13 cellular contexts compared by ENCODE assay signal in the genomic region with DNA sequence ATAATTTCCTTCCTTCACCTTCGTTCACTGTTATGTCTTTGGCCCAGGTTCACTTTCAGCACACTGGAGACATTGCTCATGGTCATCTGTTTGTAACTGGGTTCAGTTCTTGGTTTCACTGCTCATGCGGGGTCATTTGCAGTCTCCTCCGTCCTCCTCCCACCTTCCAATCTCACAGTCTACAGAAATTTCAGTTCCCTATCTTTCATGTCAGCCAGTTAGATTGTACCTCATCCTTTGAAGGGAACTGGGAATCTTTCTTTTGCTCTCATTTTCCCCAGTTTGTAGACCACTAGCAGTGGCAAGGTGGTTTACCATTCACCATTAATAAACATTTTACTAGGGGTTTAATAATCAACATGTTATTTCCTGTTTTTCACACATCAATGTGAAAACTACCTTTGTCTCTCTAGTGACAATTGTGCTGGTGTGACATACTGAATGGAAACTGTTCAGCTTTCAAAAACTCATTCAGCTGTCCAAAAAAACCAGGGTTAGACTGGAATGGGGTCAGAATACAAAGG.
DNase-seq lines count a peak whose midpoint lies in the region; ATAC-seq and TF ChIP-seq lines count a peak whose summit lies in the region.
"Had no signal": no experiment of that assay in that cellular context is flagged by ENCODE, and none has a peak within 500 bp of the region (broad histone marks: within the 10 kb centered on the region; RNA-seq: fewer than 3 reads in every experiment).

No MANE protein-coding gene starts in this region.

- intact Hi-C loops in activated CD4-positive, alpha-beta memory T cell treated with anti-CD3 and anti-CD28 coated beads for 36 hours (cut with micrococcal nuclease): loop anchor here (2.0 to 10.0 kb wide), 6 partner anchors 15 to 229 kb away; partner anchors contain the start of gene IL6ST
- intact Hi-C loops in stomach (cut with DNase I; ENCODE audit: low total_unique reads) (no loop called here), PC-9 (cut with micrococcal nuclease; ENCODE audit: unreplicated experiment) (loop anchor here (2.0 kb wide), 1 partner anchor 101 kb away; the partner anchor contains the start of gene IL6ST)

- H2AFZ ChIP-seq in PC-9: no peak overlapping the region

- no peaks in the 10 kb centered on the region for H3K27me3 Mint-ChIP-seq in activated CD4-positive, alpha-beta memory T cell treated with anti-CD3 and anti-CD28 coated beads for 36 hours
- H3K27me3 Mint-ChIP-seq in activated CD4-positive, alpha-beta memory T cell treated with anti-CD3 and anti-CD28 coated beads, Interleukin-2, amount 10 ng/mL, durations not matched to agents 7 days and 5 days: no peaks in the 10 kb centered on the region

- peaks cover 16% of the 10 kb centered on the region; the same call in 1 of the 2 replicates for H3F3A ChIP-seq in PC-9 (ENCODE audit: insufficient read depth, low read depth)

- ATAC-seq in GM21529 (IDR thresholded peaks at IDR 0.05; ENCODE audit: unreplicated experiment) (peak; percentile 81), HG03280 (IDR thresholded peaks at IDR 0.05; ENCODE audit: unreplicated experiment) (peak; percentile 62)
- no peak for ATAC-seq in stimulated activated effector memory CD8-positive, alpha-beta T cell treated with anti-CD3 and anti-CD28 coated beads, Interleukin-12 subunit alpha, Interleukin-12 subunit beta, amount 100 ng/mL, for 72 hours

- H3K36me3 ChIP-seq in stomach (no peaks in the 10 kb centered on the region), PC-9 (ENCODE audit: low read depth) (no peaks in the 10 kb centered on the region)
- H3K36me3 ChIP-seq: brain microvascular endothelial cell had no signal

- peak overlapping the region; percentile 1 for H3K4me3 Mint-ChIP-seq in activated CD4-positive, alpha-beta memory T cell treated with anti-CD3 and anti-CD28 coated beads for 36 hours
- H3K4me3 Mint-ChIP-seq in activated CD4-positive, alpha-beta memory T cell treated with anti-CD3 and anti-CD28 coated beads, Interleukin-2, amount 10 ng/mL, durations not matched to agents 7 days and 5 days: no peak overlapping the region
- no peak overlapping the region for H3K4me3 Mint-ChIP-seq in stimulated activated effector memory CD8-positive, alpha-beta T cell treated with anti-CD3 and anti-CD28 coated beads, Interleukin-12 subunit alpha, Interleukin-12 subunit beta, amount 100 ng/mL, for 72 hours

- H3K4me1 ChIP-seq in stomach: peaks cover 0 to 36% (median 6%) of the 10 kb centered on the region in 4 donors
- peaks cover 20% of the 10 kb centered on the region for H3K4me1 ChIP-seq in PC-9 (replicated peaks; ENCODE audit: insufficient read depth)

- 85 to 97% (median 89%) methylated on average over 3 of the region's 3 CpGs for WGBS in stomach, 5 donors

- POLR2A ChIA-PET in activated CD4-positive, alpha-beta memory T cell treated with anti-CD3 and anti-CD28 coated beads for 36 hours (lab: Charles Lee): interaction anchor here (1.4 to 1.6 kb wide), 3 partner anchors 15 to 101 kb away, joined by 4 to 6 read pairs (median 5); no protein-coding TSS in a partner anchor
- POLR2A ChIA-PET in activated CD4-positive, alpha-beta memory T cell treated with anti-CD3 and anti-CD28 coated beads, Interleukin-2, amount 10 ng/mL, durations not matched to agents 7 days and 5 days (lab: Charles Lee): interaction anchor here (1.6 kb wide), 1 partner anchor 84 kb away, joined by 4 read pairs; no protein-coding TSS in a partner anchor
- POLR2A ChIA-PET in PC-9 (lab: Charles Lee; ENCODE audit: unreplicated experiment): no interaction called here

- H3K27ac ChIP-seq in stomach: no peak overlapping the region
- no peak overlapping the region for H3K27ac ChIP-seq in PC-9
- H3K27ac ChIP-seq: brain microvascular endothelial cell had no signal

- BruUV-seq in PC-9 (replicated peaks; lab: Mats Ljungman, UMichigan): no TSS peak

- H3K27me3 ChIP-seq in stomach (no peaks in the 10 kb centered on the region), PC-9 (ENCODE audit: insufficient read depth, low read depth) (no peaks in the 10 kb centered on the region)
- H3K27me3 ChIP-seq: brain microvascular endothelial cell had no signal

- no peaks in the 10 kb centered on the region for H4K20me1 ChIP-seq in PC-9 (ENCODE audit: insufficient read depth)

- peaks cover 3% of the 10 kb centered on the region for H3K36me3 Mint-ChIP-seq in activated CD4-positive, alpha-beta memory T cell treated with anti-CD3 and anti-CD28 coated beads for 36 hours
- peaks cover 2% of the 10 kb centered on the region for H3K36me3 Mint-ChIP-seq in activated CD4-positive, alpha-beta memory T cell treated with anti-CD3 and anti-CD28 coated beads, Interleukin-2, amount 10 ng/mL, durations not matched to agents 7 days and 5 days (ENCODE audit: low read depth)
- no peaks in the 10 kb centered on the region for H3K36me3 Mint-ChIP-seq in stimulated activated effector memory CD8-positive, alpha-beta T cell treated with anti-CD3 and anti-CD28 coated beads, Interleukin-12 subunit alpha, Interleukin-12 subunit beta, amount 100 ng/mL, for 72 hours

- peak overlapping the region; percentile 63 for H3K27ac Mint-ChIP-seq in activated CD4-positive, alpha-beta memory T cell treated with anti-CD3 and anti-CD28 coated beads for 36 hours
- no peak overlapping the region for H3K27ac Mint-ChIP-seq in activated CD4-positive, alpha-beta memory T cell treated with anti-CD3 and anti-CD28 coated beads, Interleukin-2, amount 10 ng/mL, durations not matched to agents 7 days and 5 days
- H3K27ac Mint-ChIP-seq in stimulated activated effector memory CD8-positive, alpha-beta T cell treated with anti-CD3 and anti-CD28 coated beads, Interleukin-12 subunit alpha, Interleukin-12 subunit beta, amount 100 ng/mL, for 72 hours: peak overlapping the region; percentile 35

- DNase-seq in activated CD4-positive, alpha-beta memory T cell treated with anti-CD3 and anti-CD28 coated beads for 36 hours: no peak
- no peak for DNase-seq in activated CD4-positive, alpha-beta memory T cell treated with anti-CD3 and anti-CD28 coated beads, Interleukin-2, amount 10 ng/mL, durations not matched to agents 7 days and 5 days
- no peak for DNase-seq in stimulated activated effector memory CD8-positive, alpha-beta T cell treated with anti-CD3 and anti-CD28 coated beads, Interleukin-12 subunit alpha, Interleukin-12 subunit beta, amount 100 ng/mL, for 72 hours (ENCODE audit: low spot score in 2 of 2)
- DNase-seq in stomach: no peak
- DNase-seq in PC-9: no peak
- DNase-seq in stimulated activated CD4-positive, alpha-beta T cell treated with anti-CD3 and anti-CD28 coated beads, Interleukin-1b, Interleukin-23, amount 100 ng/mL, for 48 hours: no peak
- DNase-seq: ACHN, brain microvascular endothelial cell, foreskin fibroblast, mesenchymal stem cell, NCI-H774 had no signal

- H3K9me3 ChIP-seq in stomach: no peaks in the 10 kb centered on the region
- H3K9me3 ChIP-seq in PC-9 (ENCODE audit: insufficient read depth, low read depth): no peaks in the 10 kb centered on the region

- no peaks in the 10 kb centered on the region for H3K79me2 ChIP-seq in PC-9 (ENCODE audit: low read depth)

- no peak overlapping the region for H3K4me2 ChIP-seq in PC-9

- no peaks in the 10 kb centered on the region for H3K9me3 Mint-ChIP-seq in activated CD4-positive, alpha-beta memory T cell treated with anti-CD3 and anti-CD28 coated beads for 36 hours
- no peaks in the 10 kb centered on the region for H3K9me3 Mint-ChIP-seq in activated CD4-positive, alpha-beta memory T cell treated with anti-CD3 and anti-CD28 coated beads, Interleukin-2, amount 10 ng/mL, durations not matched to agents 7 days and 5 days
- H3K9me3 Mint-ChIP-seq in stimulated activated effector memory CD8-positive, alpha-beta T cell treated with anti-CD3 and anti-CD28 coated beads, Interleukin-12 subunit alpha, Interleukin-12 subunit beta, amount 100 ng/mL, for 72 hours: no peaks in the 10 kb centered on the region

- H3K4me1 Mint-ChIP-seq in activated CD4-positive, alpha-beta memory T cell treated with anti-CD3 and anti-CD28 coated beads for 36 hours (ENCODE audit: low read depth): peaks cover 83% of the 10 kb centered on the region
- H3K4me1 Mint-ChIP-seq in activated CD4-positive, alpha-beta memory T cell treated with anti-CD3 and anti-CD28 coated beads, Interleukin-2, amount 10 ng/mL, durations not matched to agents 7 days and 5 days: peaks cover 62% of the 10 kb centered on the region
- H3K4me1 Mint-ChIP-seq in stimulated activated effector memory CD8-positive, alpha-beta T cell treated with anti-CD3 and anti-CD28 coated beads, Interleukin-12 subunit alpha, Interleukin-12 subunit beta, amount 100 ng/mL, for 72 hours: peaks cover 24% of the 10 kb centered on the region

- H3K9me2 ChIP-seq in PC-9 (ENCODE audit: insufficient read depth): no peaks in the 10 kb centered on the region

- TF ChIP-seq CTCF in stomach (IDR thresholded peaks at IDR 0.05) (no peak), PC-9 (conservative IDR thresholded peaks at IDR 0.05) (no peak)

- H3K4me3 ChIP-seq in stomach (no peak overlapping the region), PC-9 (no peak overlapping the region)

- CTCF ChIA-PET in activated CD4-positive, alpha-beta memory T cell treated with anti-CD3 and anti-CD28 coated beads for 36 hours (lab: Charles Lee): interaction anchor here (1.2 to 1.6 kb wide), 2 partner anchors 33 to 159 kb away, joined by 3 to 6 read pairs; no protein-coding TSS in a partner anchor
- CTCF ChIA-PET in activated CD4-positive, alpha-beta memory T cell treated with anti-CD3 and anti-CD28 coated beads, Interleukin-2, amount 10 ng/mL, durations not matched to agents 7 days and 5 days (lab: Charles Lee): interaction anchor here (1.1 to 1.7 kb wide), 3 partner anchors 9 to 159 kb away, joined by 3 to 6 read pairs (median 4); no protein-coding TSS in a partner anchor
- CTCF ChIA-PET in PC-9 (lab: Charles Lee): no interaction called here

- TF ChIP-seq POLR2A in stomach (IDR thresholded peaks at IDR 0.05): no peak

- TF ChIP-seq EP300 in stomach (IDR thresholded peaks at IDR 0.05): no peak
